ENCODE assay signal across 1 cellular context in genomic region chr9:86246752-86247161, GRCh38.
TF ChIP-seq lines count a peak whose summit lies in the region.

No MANE protein-coding gene starts in this region.

TF ChIP-seq in H1, 55 proteins besides CTCF, POLR2A, EP300 and RAD21:
- TF ChIP-seq CHD7 (IDR thresholded peaks at IDR 0.05; ENCODE audit: insufficient replicate concordance, low read length) (no peak), BRCA1 (IDR thresholded peaks at IDR 0.05; ENCODE audit: low read depth, low read length) (no peak), JUN (IDR thresholded peaks at IDR 0.05; ENCODE audit: low read depth, low read length) (no peak), KDM4A (IDR thresholded peaks at IDR 0.05; ENCODE audit: low read depth, low read length, severe bottlenecking) (no peak), BCL11A (IDR thresholded peaks at IDR 0.05; ENCODE audit: low read depth in 2 of 2, low read length in 2 of 2) (no peak), HDAC2 (IDR thresholded peaks at IDR 0.05; ENCODE audit: borderline replicate concordance in 1 of 2, low read depth in 2 of 2, low read length in 2 of 2) (no peak), MAX (IDR thresholded peaks at IDR 0.05) (no peak), BACH1 (IDR thresholded peaks at IDR 0.05; ENCODE audit: low read length) (no peak), CREB1 (IDR thresholded peaks at IDR 0.05) (no peak), TBP (IDR thresholded peaks at IDR 0.05; ENCODE audit: low read depth, low read length) (no peak)
